Comparison of ENCODE assay signal across 22 cellular contexts in genomic region chr5:59178482-59178881, GRCh38.
A peak's percentile ranks its signal among the peaks of the same experiment; 100 is the strongest.
DNase-seq lines count a peak whose midpoint lies in the region; ATAC-seq and TF ChIP-seq lines count a peak whose summit lies in the region.
"Had no signal": no experiment of that assay in that cellular context is flagged by ENCODE, and none has a peak within 500 bp of the region (broad histone marks: within the 10 kb centered on the region; RNA-seq: fewer than 3 reads in every experiment).

No MANE protein-coding gene starts in this region.

- intact Hi-C loops in activated CD4-positive, alpha-beta T cell treated with anti-CD3 and anti-CD28 coated beads, Interleukin-2, amount 10 ng/mL, durations not matched to agents 24 days and 14 days (cut with micrococcal nuclease) = no loop called here
- intact Hi-C loops in esophagus squamous epithelium (cut with DNase I) = loop anchor here (10.0 kb wide), 2 partner anchors 144 to 294 kb away; no protein-coding TSS in a partner anchor

- no peak for DNase-seq in activated CD4-positive, alpha-beta T cell treated with anti-CD3 and anti-CD28 coated beads, Interleukin-2, amount 10 ng/mL, durations not matched to agents 24 days and 14 days
- DNase-seq in activated CD4-positive, alpha-beta T cell treated with anti-CD3 and anti-CD28 coated beads, Interleukin-2, amount 50 U/mL, for 1 hour = no peak
- DNase-seq in substantia nigra (lab: John Stamatoyannopoulos, UW) = no peak
- DNase-seq in esophagus squamous epithelium (lab: John Stamatoyannopoulos, UW) = no peak
- DNase-seq in A172 (ENCODE audit: low spot score) = no peak
- DNase-seq: activated CD4-positive, alpha-beta memory T cell treated with anti-CD3 and anti-CD28 coated beads for 36 hours; activated T-cell treated with anti-CD3 and anti-CD28 coated beads, Interleukin-2, amount 50 U/mL, for 48 hours; CD4-positive, alpha-beta memory T cell; dermis blood vessel endothelial cell; DMS79; left cardiac atrium; NCI-H2029 treated with DMSO at 0.1 percent for 48 hours; NCI-H510A; stimulated activated CD4-positive, alpha-beta T cell treated with anti-CD3 and anti-CD28 coated beads, Interleukin-15, amount 100 ng/mL, for 24 hours; tibial artery had no signal

- H3K9me3 Mint-ChIP-seq in activated CD4-positive, alpha-beta T cell treated with anti-CD3 and anti-CD28 coated beads, Interleukin-2, amount 10 ng/mL, durations not matched to agents 24 days and 14 days = no peaks in the 10 kb centered on the region
- H3K9me3 Mint-ChIP-seq: activated CD4-positive, alpha-beta memory T cell treated with anti-CD3 and anti-CD28 coated beads for 36 hours; CD4-positive, alpha-beta memory T cell; GM23338; neural crest cell; stimulated activated effector memory CD8-positive, alpha-beta T cell treated with anti-CD3 and anti-CD28 coated beads, Interleukin-12 subunit alpha, Interleukin-12 subunit beta, amount 100 ng/mL, for 72 hours had no signal

- peaks cover 25% of the 10 kb centered on the region for H3K4me1 Mint-ChIP-seq in activated CD4-positive, alpha-beta T cell treated with anti-CD3 and anti-CD28 coated beads, Interleukin-2, amount 10 ng/mL, durations not matched to agents 24 days and 14 days
- H3K4me1 Mint-ChIP-seq: CD4-positive, alpha-beta memory T cell had no signal

- H3K4me3 ChIP-seq in neutrophil (ENCODE audit: low read depth in 1 of 2, low read length in 1 of 2) (no peak overlapping the region), esophagus squamous epithelium (no peak overlapping the region)
- H3K4me3 ChIP-seq: GM23338, tibial artery had no signal

- no peaks in the 10 kb centered on the region for H3K36me3 Mint-ChIP-seq in activated CD4-positive, alpha-beta T cell treated with anti-CD3 and anti-CD28 coated beads, Interleukin-2, amount 10 ng/mL, durations not matched to agents 24 days and 14 days (ENCODE audit: low read depth)
- H3K36me3 Mint-ChIP-seq: activated CD4-positive, alpha-beta memory T cell treated with anti-CD3 and anti-CD28 coated beads for 36 hours; CD4-positive, alpha-beta memory T cell; stimulated activated effector memory CD8-positive, alpha-beta T cell treated with anti-CD3 and anti-CD28 coated beads, Interleukin-12 subunit alpha, Interleukin-12 subunit beta, amount 100 ng/mL, for 72 hours had no signal

- peak overlapping the region; percentile 39 for H3K27ac Mint-ChIP-seq in activated CD4-positive, alpha-beta T cell treated with anti-CD3 and anti-CD28 coated beads, Interleukin-2, amount 10 ng/mL, durations not matched to agents 24 days and 14 days
- H3K27ac Mint-ChIP-seq: activated CD4-positive, alpha-beta memory T cell treated with anti-CD3 and anti-CD28 coated beads for 36 hours; CD4-positive, alpha-beta memory T cell; GM23338; stimulated activated effector memory CD8-positive, alpha-beta T cell treated with anti-CD3 and anti-CD28 coated beads, Interleukin-12 subunit alpha, Interleukin-12 subunit beta, amount 100 ng/mL, for 72 hours had no signal

- peak overlapping the region; percentile 24 for H3K27ac ChIP-seq in neutrophil
- no peak overlapping the region for H3K27ac ChIP-seq in substantia nigra (ENCODE audit: low read depth, low read length, poor library complexity, severe bottlenecking)
- H3K27ac ChIP-seq in esophagus squamous epithelium = no peak overlapping the region
- H3K27ac ChIP-seq: epithelial cell of prostate, tibial artery had no signal

- peaks cover 12% of the 10 kb centered on the region in 2 experiments for H3K4me1 ChIP-seq in neutrophil (ENCODE audit: control insufficient read depth in 1 of 2, insufficient read depth in 1 of 2, low read depth in 1 of 2, low read length in 1 of 2)
- no peaks in the 10 kb centered on the region for H3K4me1 ChIP-seq in esophagus squamous epithelium

- WGBS in esophagus squamous epithelium, 2 donors = 56 to 78% methylated on average over 1 of the region's 1 CpG

- peak; percentile 4 for ATAC-seq in GM19025 (IDR thresholded peaks at IDR 0.05; ENCODE audit: low read depth, unreplicated experiment)
- peak; percentile 18 for ATAC-seq in HG03354 (IDR thresholded peaks at IDR 0.05; ENCODE audit: poor library complexity, severe bottlenecking, unreplicated experiment)
- ATAC-seq: GM23338, left cardiac atrium had no signal

- H3K27me3 ChIP-seq in neutrophil = no peaks in the 10 kb centered on the region
- no peaks in the 10 kb centered on the region for H3K27me3 ChIP-seq in esophagus squamous epithelium
- H3K27me3 ChIP-seq: tibial artery had no signal

- TF ChIP-seq CTCF in neutrophil (IDR thresholded peaks at IDR 0.05) (no peak), esophagus squamous epithelium (IDR thresholded peaks at IDR 0.05) (no peak)

- H3K36me3 ChIP-seq in neutrophil = peaks cover 19% of the 10 kb centered on the region
- peaks cover 0 to 5% (median 0%) of the 10 kb centered on the region in 3 donors for H3K36me3 ChIP-seq in esophagus squamous epithelium
- H3K36me3 ChIP-seq: tibial artery had no signal

- H3K27me3 Mint-ChIP-seq in activated CD4-positive, alpha-beta T cell treated with anti-CD3 and anti-CD28 coated beads, Interleukin-2, amount 10 ng/mL, durations not matched to agents 24 days and 14 days = peaks cover 19% of the 10 kb centered on the region
- H3K27me3 Mint-ChIP-seq: activated CD4-positive, alpha-beta memory T cell treated with anti-CD3 and anti-CD28 coated beads for 36 hours had no signal

- H3K4me3 Mint-ChIP-seq in activated CD4-positive, alpha-beta T cell treated with anti-CD3 and anti-CD28 coated beads, Interleukin-2, amount 10 ng/mL, durations not matched to agents 24 days and 14 days = peak overlapping the region; percentile 9
- H3K4me3 Mint-ChIP-seq: activated CD4-positive, alpha-beta memory T cell treated with anti-CD3 and anti-CD28 coated beads for 36 hours; CD4-positive, alpha-beta memory T cell; GM23338; neural crest cell; stimulated activated effector memory CD8-positive, alpha-beta T cell treated with anti-CD3 and anti-CD28 coated beads, Interleukin-12 subunit alpha, Interleukin-12 subunit beta, amount 100 ng/mL, for 72 hours had no signal

- H3K9me3 ChIP-seq in neutrophil = no peaks in the 10 kb centered on the region
- no peaks in the 10 kb centered on the region for H3K9me3 ChIP-seq in esophagus squamous epithelium
- H3K9me3 ChIP-seq: tibial artery had no signal

- no peak for TF ChIP-seq POLR2A in esophagus squamous epithelium (IDR thresholded peaks at IDR 0.05)
